2 cellular contexts compared by ENCODE assay signal in genomic region chr19:40819479-40820234, GRCh38.
TF ChIP-seq lines count a peak whose summit lies in the region.

No MANE protein-coding gene starts in this region.

TF ChIP-seq in IMR-90, 13 proteins besides CTCF, POLR2A, EP300 and RAD21:
- peak; percentile 57; the same call in 1 of the 2 replicates for TF ChIP-seq SMC3 (IDR thresholded peaks at IDR 0.05; ENCODE audit: low read depth, low read length)

TF ChIP-seq in K562, 482 proteins besides CTCF, POLR2A, EP300 and RAD21:
- TF ChIP-seq KDM1A (IDR thresholded peaks at IDR 0.05) (0 out of 4 replicates have a peak, but pooled peaks of 1 of the 2 experiments have one; percentile 7), SMC3 (conservative IDR thresholded peaks at IDR 0.05; ENCODE audit: insufficient read depth, low read depth, low read length) (peak; percentile 55; the same call in 1 of the 2 replicates), MAZ (CRISPR knock-in tag; conservative IDR thresholded peaks at IDR 0.05 in 1 of 2, IDR thresholded peaks at IDR 0.05 in 1 of 2) (0 out of 4 replicates have a peak, but pooled peaks of 1 of the 2 experiments have one; percentile 39), BCOR (IDR thresholded peaks at IDR 0.05) (peak; percentile 50; the same call in 1 of the 2 replicates), ADNP (tag; IDR thresholded peaks at IDR 0.05) (0 out of 2 replicates have a peak, but pooled peaks have one; percentile 39), ATF7 (IDR thresholded peaks at IDR 0.05) (0 out of 2 replicates have a peak, but pooled peaks have one; percentile 23), ZNF639 (CRISPR knock-in tag; conservative IDR thresholded peaks at IDR 0.05 in 1 of 2, IDR thresholded peaks at IDR 0.05 in 1 of 2) (peak in 1 of 2 experiments; percentile 19; a peak in 1 of 4 replicates), SP1 (CRISPR knock-in tag; IDR thresholded peaks at IDR 0.05) (0 out of 2 replicates have a peak, but pooled peaks have one; percentile 29), RBM25 (IDR thresholded peaks at IDR 0.05; ENCODE audit: low read depth, low read length, severe bottlenecking) (peak; percentile 52), ZNF316 (IDR thresholded peaks at IDR 0.05) (peak; percentile 39), KLF16 (IDR thresholded peaks at IDR 0.05) (peak; percentile 39; the same call in 1 of the 2 replicates), E2F8 (IDR thresholded peaks at IDR 0.05; ENCODE audit: low read depth, partially characterized antibody) (peak; percentile 19)
